In genomic region chr3:132136334-132136716, GRCh38 we compare ENCODE assay signal across 1 cellular context.
TF ChIP-seq lines count a peak whose summit lies in the region.

No MANE protein-coding gene starts in this region.

TF ChIP-seq in endothelial cell of umbilical vein, 7 proteins besides CTCF, POLR2A, EP300 and RAD21:
- TF ChIP-seq FOS (IDR thresholded peaks at IDR 0.05; ENCODE audit: borderline replicate concordance, insufficient read depth, low read length) (no peak), GATA2 (IDR thresholded peaks at IDR 0.05; ENCODE audit: insufficient read depth, insufficient read length, low read depth, low read length) (no peak), JUN (IDR thresholded peaks at IDR 0.05; ENCODE audit: borderline replicate concordance, insufficient read depth, insufficient read length, low read depth) (no peak), MAX (IDR thresholded peaks at IDR 0.05; ENCODE audit: insufficient read depth, insufficient read length) (no peak), MYC (IDR thresholded peaks at IDR 0.05; ENCODE audit: low read depth, low read length) (no peak), EZH2 (IDR thresholded peaks at IDR 0.05; ENCODE audit: borderline replicate concordance, low read depth, low read length, severe bottlenecking) (no peak), POLR2AphosphoS5 (IDR thresholded peaks at IDR 0.05; ENCODE audit: insufficient read depth, low read depth, low read length) (no peak)
